ENCODE assay signal across 11 cellular contexts in genomic region chr9:88041447-88041846, GRCh38.
DNase-seq lines count a peak whose midpoint lies in the region; ATAC-seq and TF ChIP-seq lines count a peak whose summit lies in the region.
"Had no signal": no experiment of that assay in that cellular context is flagged by ENCODE, and none has a peak within 500 bp of the region (broad histone marks: within the 10 kb centered on the region; RNA-seq: fewer than 3 reads in every experiment).

No MANE protein-coding gene starts in this region.

- H3K27me3 ChIP-seq in smooth muscle cell (ENCODE audit: low read depth), result no peaks in the 10 kb centered on the region

- no peaks in the 10 kb centered on the region for H4K20me1 ChIP-seq in smooth muscle cell (ENCODE audit: low read depth)

- H3K36me3 ChIP-seq in smooth muscle cell (ENCODE audit: low read depth), result no peaks in the 10 kb centered on the region

- no peaks in the 10 kb centered on the region for H3K9me3 ChIP-seq in smooth muscle cell (replicated peaks; ENCODE audit: low read depth)

- H3K27ac ChIP-seq in smooth muscle cell (ENCODE audit: low read depth), result no peak overlapping the region

- peaks cover 2% of the 10 kb centered on the region for H3K27me3 Mint-ChIP-seq in glutamatergic neuron (ENCODE audit: unreplicated experiment)

- H3K4me1 ChIP-seq in smooth muscle cell (ENCODE audit: low read depth), result peaks cover 7% of the 10 kb centered on the region

- H3K79me2 ChIP-seq in smooth muscle cell (ENCODE audit: low read depth), result no peaks in the 10 kb centered on the region

- H3K27ac Mint-ChIP-seq in glutamatergic neuron (ENCODE audit: unreplicated experiment), result peak overlapping the region; percentile 44
- H3K27ac Mint-ChIP-seq: T-cell had no signal

- DNase-seq in NCI-H82 (lab: John Stamatoyannopoulos, UW) (peak; percentile 11), NCI-H82 treated with DMSO at 0.1 percent for 48 hours (lab: John Stamatoyannopoulos, UW; ENCODE audit: unreplicated experiment) (no peak), SW480 (ENCODE audit: low spot score) (peak; percentile 22), glutamatergic neuron (no peak), smooth muscle cell (lab: John Stamatoyannopoulos, UW; ENCODE audit: unreplicated experiment) (no peak), NCI-H2029 treated with DMSO at 0.1 percent for 48 hours (lab: John Stamatoyannopoulos, UW) (no peak)
- DNase-seq in activated CD4-positive, alpha-beta T cell treated with anti-CD3 and anti-CD28 coated beads for 48 hours, result no peak
- DNase-seq: dermis blood vessel endothelial cell; stimulated activated CD4-positive, alpha-beta T cell treated with anti-CD3 and anti-CD28 coated beads, Interleukin-15, amount 100 ng/mL, for 24 hours; T-cell had no signal

- ATAC-seq in GM21515 (IDR thresholded peaks at IDR 0.05; ENCODE audit: unreplicated experiment), result no peak
- ATAC-seq: T-cell had no signal

- H3K4me2 ChIP-seq in smooth muscle cell, result peak overlapping the region; percentile 53

- TF ChIP-seq CTCF in glutamatergic neuron (IDR thresholded peaks at IDR 0.05; ENCODE audit: partially characterized antibody, unreplicated experiment), result no peak
- TF ChIP-seq CTCF in smooth muscle cell (IDR thresholded peaks at IDR 0.05; ENCODE audit: borderline replicate concordance, insufficient read depth, poor library complexity, severe bottlenecking), result peak; percentile 54

- H3F3A ChIP-seq in smooth muscle cell (ENCODE audit: low read depth), result no peaks in the 10 kb centered on the region

- H3K4me1 Mint-ChIP-seq in glutamatergic neuron (ENCODE audit: low read depth, unreplicated experiment), result peaks cover 6% of the 10 kb centered on the region
- H3K4me1 Mint-ChIP-seq: T-cell had no signal

- no peak overlapping the region for H3K4me3 Mint-ChIP-seq in glutamatergic neuron (ENCODE audit: unreplicated experiment)
- H3K4me3 Mint-ChIP-seq: T-cell had no signal

- 96% methylated on average over 1 of the region's 1 CpG for WGBS in smooth muscle cell (ENCODE audit: low lambda C conversion rate)

- no peak overlapping the region for H3K4me3 ChIP-seq in smooth muscle cell

- peaks cover 50% of the 10 kb centered on the region for H3K36me3 Mint-ChIP-seq in glutamatergic neuron (ENCODE audit: unreplicated experiment)
- H3K36me3 Mint-ChIP-seq: T-cell had no signal

- H3K9ac ChIP-seq in smooth muscle cell (ENCODE audit: low read depth), result no peak overlapping the region

- H3K9me3 Mint-ChIP-seq in glutamatergic neuron (ENCODE audit: unreplicated experiment), result peaks cover 11% of the 10 kb centered on the region

- no peak overlapping the region for H2AFZ ChIP-seq in smooth muscle cell (ENCODE audit: low read depth)

Comparison
In these comparisons a context has a peak if more than half of its experiments do, and no peak if none do; other contexts are left out.
1. DNase-seq: peak in NCI-H82 (single experiment) and SW480 (single experiment); none in NCI-H82 treated with DMSO at 0.1 percent for 48 hours (single experiment), glutamatergic neuron (single experiment), smooth muscle cell (single experiment), activated CD4-positive, alpha-beta T cell treated with anti-CD3 and anti-CD28 coated beads for 48 hours (single experiment) and NCI-H2029 treated with DMSO at 0.1 percent for 48 hours (single experiment).